In the genomic region with DNA sequence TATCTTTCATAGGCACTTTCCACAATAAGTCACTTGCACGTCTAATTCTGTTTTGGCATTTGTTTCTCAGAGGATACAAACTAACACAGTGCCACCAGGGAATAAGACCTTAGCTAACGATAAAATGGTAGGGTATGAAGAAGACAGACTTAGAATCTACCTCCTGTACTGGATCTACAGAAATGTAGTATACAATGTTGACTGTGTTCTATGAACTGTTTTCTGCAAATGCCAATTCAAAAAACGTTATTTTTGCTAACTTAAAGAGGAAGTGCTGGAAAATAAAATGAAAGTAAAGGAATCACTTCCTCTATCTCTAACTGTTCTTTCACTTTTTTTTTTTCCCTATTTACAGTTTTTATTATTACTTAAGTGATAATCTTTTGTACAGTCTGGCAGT, we compare ENCODE assay signal across 15 cellular contexts. TPM values are rescaled to one million over a fixed set of nuclear protein-coding genes. Genes with fewer than 3 reads are reported as not detected.
DNase-seq lines count a peak whose midpoint lies in the region; ATAC-seq and TF ChIP-seq lines count a peak whose summit lies in the region.
"Had no signal": no experiment of that assay in that cellular context is flagged by ENCODE, and none has a peak within 500 bp of the region (broad histone marks: within the 10 kb centered on the region; RNA-seq: fewer than 3 reads in every experiment).

No MANE protein-coding gene starts in this region.

- POLR2A ChIA-PET in activated CD4-positive, alpha-beta T cell treated with anti-CD3 and anti-CD28 coated beads, Interleukin-2, amount 10 ng/mL, durations not matched to agents 7 days and 5 days (lab: Charles Lee) = no interaction called here

- H3K27me3 Mint-ChIP-seq in activated CD4-positive, alpha-beta T cell treated with anti-CD3 and anti-CD28 coated beads, Interleukin-2, amount 10 ng/mL, durations not matched to agents 7 days and 5 days = no peaks in the 10 kb centered on the region
- no peaks in the 10 kb centered on the region for H3K27me3 Mint-ChIP-seq in activated naive CD8-positive, alpha-beta T cell treated with anti-CD3 and anti-CD28 coated beads for 36 hours
- H3K27me3 Mint-ChIP-seq: activated CD4-positive, alpha-beta T cell treated with anti-CD3 and anti-CD28 coated beads for 36 hours had no signal

- peaks cover 19% of the 10 kb centered on the region for H3K9me3 Mint-ChIP-seq in activated CD4-positive, alpha-beta T cell treated with anti-CD3 and anti-CD28 coated beads, Interleukin-2, amount 10 ng/mL, durations not matched to agents 7 days and 5 days
- H3K9me3 Mint-ChIP-seq in activated naive CD8-positive, alpha-beta T cell treated with anti-CD3 and anti-CD28 coated beads for 36 hours = peaks cover 7% of the 10 kb centered on the region
- H3K9me3 Mint-ChIP-seq: HFFc6, mesothelial cell of epicardium had no signal

- no peak for ATAC-seq in HG03108 (IDR thresholded peaks at IDR 0.05; ENCODE audit: unreplicated experiment)
- ATAC-seq: A549; activated CD4-positive, alpha-beta T cell treated with anti-CD3 and anti-CD28 coated beads for 36 hours; Panc1 had no signal

- no peaks in the 10 kb centered on the region for H3K36me3 ChIP-seq in Loucy (ENCODE audit: insufficient read depth, low read length)
- H3K36me3 ChIP-seq in subcutaneous abdominal adipose tissue (ENCODE audit: control insufficient read depth in 5 of 5, insufficient read depth in 5 of 5, low read length in 5 of 5) = no peaks in the 10 kb centered on the region
- H3K36me3 ChIP-seq: right lobe of liver had no signal

- H3K27me3 ChIP-seq in Loucy (ENCODE audit: insufficient read depth, low read length, poor library complexity, severe bottlenecking) (no peaks in the 10 kb centered on the region), subcutaneous abdominal adipose tissue (ENCODE audit: control insufficient read depth in 5 of 5, insufficient read depth in 4 of 5, low read length in 5 of 5) (no peaks in the 10 kb centered on the region)
- H3K27me3 ChIP-seq: right lobe of liver had no signal

- no peaks in the 10 kb centered on the region for H3K9me2 ChIP-seq in Loucy (replicated peaks; ENCODE audit: low read depth, low read length)

- H3K79me2 ChIP-seq in Loucy (ENCODE audit: insufficient read depth, low read length) = no peaks in the 10 kb centered on the region

- H3K4me3 Mint-ChIP-seq in activated CD4-positive, alpha-beta T cell treated with anti-CD3 and anti-CD28 coated beads, Interleukin-2, amount 10 ng/mL, durations not matched to agents 7 days and 5 days = peak overlapping the region; percentile 6
- H3K4me3 Mint-ChIP-seq in activated naive CD8-positive, alpha-beta T cell treated with anti-CD3 and anti-CD28 coated beads for 36 hours = no peak overlapping the region
- H3K4me3 Mint-ChIP-seq: activated CD4-positive, alpha-beta T cell treated with anti-CD3 and anti-CD28 coated beads for 36 hours; HFFc6; mesothelial cell of epicardium had no signal

- peaks cover 48% of the 10 kb centered on the region for H3K4me1 Mint-ChIP-seq in activated CD4-positive, alpha-beta T cell treated with anti-CD3 and anti-CD28 coated beads, Interleukin-2, amount 10 ng/mL, durations not matched to agents 7 days and 5 days
- peaks cover 55% of the 10 kb centered on the region for H3K4me1 Mint-ChIP-seq in activated naive CD8-positive, alpha-beta T cell treated with anti-CD3 and anti-CD28 coated beads for 36 hours

- no peak overlapping the region for H2AFZ ChIP-seq in Loucy (ENCODE audit: low read length)

- CTCF ChIA-PET in activated CD4-positive, alpha-beta T cell treated with anti-CD3 and anti-CD28 coated beads, Interleukin-2, amount 10 ng/mL, durations not matched to agents 7 days and 5 days (lab: Charles Lee) = interaction anchor here (1.3 kb wide), 1 partner anchor 14 kb away, joined by 3 read pairs; no protein-coding TSS in a partner anchor

- no peak for DNase-seq in activated CD4-positive, alpha-beta T cell treated with anti-CD3 and anti-CD28 coated beads, Interleukin-2, amount 10 ng/mL, durations not matched to agents 7 days and 5 days
- no peak for DNase-seq in activated CD4-positive, alpha-beta T cell treated with anti-CD3 and anti-CD28 coated beads, Interleukin-2, amount 50 U/mL, for 1 hour
- no peak for DNase-seq in activated naive CD8-positive, alpha-beta T cell treated with anti-CD3 and anti-CD28 coated beads for 36 hours
- DNase-seq in DMS53 treated with DMSO at 0.1 percent for 48 hours (lab: John Stamatoyannopoulos, UW; ENCODE audit: unreplicated experiment) (no peak), NCI-H1694 treated with DMSO at 0.1 percent for 48 hours (lab: John Stamatoyannopoulos, UW) (no peak)
- DNase-seq: activated CD4-positive, alpha-beta T cell treated with anti-CD3 and anti-CD28 coated beads for 36 hours; glutamatergic neuron; HFFc6; right lobe of liver had no signal

- H3K27ac Mint-ChIP-seq in activated CD4-positive, alpha-beta T cell treated with anti-CD3 and anti-CD28 coated beads, Interleukin-2, amount 10 ng/mL, durations not matched to agents 7 days and 5 days = peak overlapping the region; percentile 39
- peak overlapping the region; percentile 52 for H3K27ac Mint-ChIP-seq in activated naive CD8-positive, alpha-beta T cell treated with anti-CD3 and anti-CD28 coated beads for 36 hours
- H3K27ac Mint-ChIP-seq: activated CD4-positive, alpha-beta T cell treated with anti-CD3 and anti-CD28 coated beads for 36 hours; HFFc6; mesothelial cell of epicardium had no signal

- H3K4me1 ChIP-seq in Loucy (ENCODE audit: insufficient read depth, low read length, poor library complexity, severe bottlenecking) (peaks cover 25% of the 10 kb centered on the region), subcutaneous abdominal adipose tissue (ENCODE audit: control insufficient read depth in 5 of 5, insufficient read depth in 5 of 5, low read length in 5 of 5) (peaks cover 0 to 18% (median 5%) of the 10 kb centered on the region in 5 donors)
- H3K4me1 ChIP-seq: A549 had no signal

- no peak for TF ChIP-seq CTCF in Loucy (conservative IDR thresholded peaks at IDR 0.05; ENCODE audit: low read length)

- H4K20me1 ChIP-seq in Loucy (ENCODE audit: insufficient read depth, low read length, poor library complexity, severe bottlenecking) = no peaks in the 10 kb centered on the region

- peak overlapping the region; percentile 28 for H3K27ac ChIP-seq in subcutaneous abdominal adipose tissue (ENCODE audit: low read depth, low read length)
- H3K27ac ChIP-seq: A549 had no signal

- no peak overlapping the region for H3K4me3 ChIP-seq in Loucy (ENCODE audit: low read length, poor library complexity, severe bottlenecking)
- H3K4me3 ChIP-seq in subcutaneous abdominal adipose tissue (ENCODE audit: low read depth in 1 of 5, low read length in 5 of 5) = peak overlapping the region in 4 of 5 donors; percentile 1 to 23 (median 8)
- H3K4me3 ChIP-seq: A549, right lobe of liver had no signal

- no peak overlapping the region for H3K9ac ChIP-seq in Loucy (ENCODE audit: low read depth, low read length, poor library complexity, severe bottlenecking)
- H3K9ac ChIP-seq in subcutaneous abdominal adipose tissue (ENCODE audit: low read length in 5 of 5) = no peak overlapping the region

- H3F3A ChIP-seq in Loucy (ENCODE audit: low read depth) = no peaks in the 10 kb centered on the region

- H3K36me3 Mint-ChIP-seq in activated CD4-positive, alpha-beta T cell treated with anti-CD3 and anti-CD28 coated beads, Interleukin-2, amount 10 ng/mL, durations not matched to agents 7 days and 5 days (ENCODE audit: low read depth) = peaks cover 57% of the 10 kb centered on the region
- peaks cover 67% of the 10 kb centered on the region for H3K36me3 Mint-ChIP-seq in activated naive CD8-positive, alpha-beta T cell treated with anti-CD3 and anti-CD28 coated beads for 36 hours
- H3K36me3 Mint-ChIP-seq: mesothelial cell of epicardium had no signal

- H3K9me3 ChIP-seq in Loucy (ENCODE audit: insufficient read depth, low read depth, low read length) = no peaks in the 10 kb centered on the region
- no peaks in the 10 kb centered on the region for H3K9me3 ChIP-seq in subcutaneous abdominal adipose tissue (ENCODE audit: control insufficient read depth in 5 of 5, low read length in 5 of 5)
- H3K9me3 ChIP-seq: A549, right lobe of liver had no signal

- H3K4me2 ChIP-seq in Loucy (ENCODE audit: low read depth, low read length, poor library complexity, severe bottlenecking) = peak overlapping the region; percentile 42
- H3K4me2 ChIP-seq: A549 had no signal

RNA-seq across cellular contexts. Expression of a gene that starts 17.8 kb away (rescaled TPM):
- total RNA-seq in activated CD4-positive, alpha-beta T cell treated with anti-CD3 and anti-CD28 coated beads, Interleukin-2, amount 10 ng/mL, durations not matched to agents 7 days and 5 days = 100 to 1,000 TPM in 1 of 2 experiments, 10 to 100 TPM in 1; 96.6 to 101 TPM
- 10 to 100 TPM; 44.4 to 46.5 TPM for total RNA-seq in activated naive CD8-positive, alpha-beta T cell treated with anti-CD3 and anti-CD28 coated beads for 36 hours
